ENCODE assay signal across 27 cellular contexts in the genomic region with DNA sequence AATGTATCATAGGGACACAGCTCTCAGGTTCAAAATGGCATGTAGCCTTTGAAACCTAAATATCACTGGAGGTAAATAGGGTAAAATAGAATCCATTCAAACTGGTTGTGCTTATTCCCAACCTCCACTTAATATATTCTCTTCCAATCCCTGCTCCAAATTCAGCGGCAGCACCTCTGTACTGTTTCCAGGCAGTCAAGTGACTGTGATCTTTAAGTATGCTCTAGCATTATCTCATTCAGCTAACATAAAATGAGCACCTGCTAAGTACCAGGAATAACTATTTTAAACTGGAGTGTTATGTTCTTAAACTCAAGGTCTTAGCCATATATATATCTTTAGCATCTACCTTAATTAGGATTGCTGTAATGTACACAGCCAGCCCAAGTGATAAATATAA.
"Had no signal": no experiment of that assay in that cellular context is flagged by ENCODE, and none has a peak within 500 bp of the region (broad histone marks: within the 10 kb centered on the region; RNA-seq: fewer than 3 reads in every experiment).

No MANE protein-coding gene starts in this region.

- H3K27me3 ChIP-seq: colonic mucosa, esophagus squamous epithelium, gastroesophageal sphincter, heart left ventricle, hepatocyte had no signal

- H3K4me1 ChIP-seq: colonic mucosa, esophagus squamous epithelium, gastroesophageal sphincter, heart left ventricle, lower lobe of right lung had no signal

- H3K36me3 ChIP-seq: colonic mucosa, esophagus squamous epithelium, gastroesophageal sphincter, heart left ventricle, lower lobe of right lung had no signal

- DNase-seq: colonic mucosa; cortex of kidney; effector CD8-positive, alpha-beta T cell; effector memory CD8-positive, alpha-beta T cell; endodermal cell; erythroblast; esophagus squamous epithelium; foreskin fibroblast; foreskin melanocyte; heart left ventricle; hypothalamus; immature natural killer cell; islet precursor cell; kidney; kidney glomerular epithelial cell; left colon; left ventricle myocardium superior; lower lobe of right lung; mesenchymal stem cell; mucosa of descending colon; naive B cell had no signal

- ATAC-seq: effector memory CD8-positive, alpha-beta T cell; esophagus mucosa; gastroesophageal sphincter; heart left ventricle; left colon; left lobe of liver; left ventricle myocardium superior; lower lobe of right lung; mucosa of descending colon had no signal

- FAIRE-seq: endometrium, kidney had no signal

- H3K4me3 ChIP-seq: colonic mucosa, esophagus squamous epithelium, gastroesophageal sphincter, heart left ventricle, hepatocyte, lower lobe of right lung, mucosa of descending colon had no signal

- H3K27ac ChIP-seq: colonic mucosa, epithelial cell of prostate, esophagus squamous epithelium, gastroesophageal sphincter, heart left ventricle, hepatocyte, lower lobe of right lung had no signal

- H3K9me3 ChIP-seq: colonic mucosa, esophagus squamous epithelium had no signal
